In the genomic region with DNA sequence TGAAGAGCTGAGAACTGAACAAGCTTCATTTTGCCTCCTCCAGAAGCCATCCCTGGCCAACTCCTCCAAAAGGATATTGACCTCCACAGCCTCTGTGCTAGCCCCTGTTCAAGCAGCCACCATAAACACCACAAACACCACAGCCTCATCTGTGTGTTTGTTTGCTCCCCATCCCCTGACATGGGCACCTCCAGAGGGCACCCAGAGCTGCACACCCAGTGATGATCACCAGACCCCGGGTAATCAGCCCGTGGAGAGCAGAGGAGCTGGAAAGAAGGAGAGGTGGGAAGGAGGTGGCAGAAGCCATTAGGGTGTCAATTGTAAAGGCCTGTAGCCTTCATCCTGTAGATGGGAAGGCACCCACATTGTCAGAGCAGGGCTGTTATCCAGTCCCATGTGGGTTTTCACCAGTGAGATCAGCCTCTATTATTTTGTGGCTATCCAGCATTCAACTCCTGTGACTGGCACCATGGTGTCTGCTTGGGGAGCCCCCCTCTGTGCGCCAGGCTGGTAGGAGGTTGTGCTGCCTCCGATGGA, we compare ENCODE assay signal across 19 cellular contexts. TPM values are rescaled to one million over a fixed set of nuclear protein-coding genes. Genes with fewer than 3 reads are reported as not detected.
DNase-seq lines count a peak whose midpoint lies in the region; ATAC-seq and TF ChIP-seq lines count a peak whose summit lies in the region.
"Had no signal": no experiment of that assay in that cellular context is flagged by ENCODE, and none has a peak within 500 bp of the region (broad histone marks: within the 10 kb centered on the region; RNA-seq: fewer than 3 reads in every experiment).

No MANE protein-coding gene starts in this region.

- POLR2A ChIA-PET in activated naive CD8-positive, alpha-beta T cell treated with anti-CD3 and anti-CD28 coated beads, Interleukin-2, amount 10 ng/mL, durations not matched to agents 7 days and 5 days (lab: Charles Lee): no interaction called here
- POLR2A ChIA-PET in activated CD8-positive, alpha-beta T cell treated with anti-CD3 and anti-CD28 coated beads, Interleukin-2, amount 10 ng/mL, durations not matched to agents 7 days and 5 days (lab: Charles Lee): no interaction called here

- ATAC-seq in activated naive CD8-positive, alpha-beta T cell treated with anti-CD3 and anti-CD28 coated beads, Interleukin-2, amount 10 ng/mL, durations not matched to agents 7 days and 5 days (ENCODE audit: low read depth): no peak
- no peak for ATAC-seq in activated CD8-positive, alpha-beta T cell treated with anti-CD3 and anti-CD28 coated beads, Interleukin-2, amount 10 ng/mL, durations not matched to agents 7 days and 5 days
- no peak for ATAC-seq in HG02852 (IDR thresholded peaks at IDR 0.05; ENCODE audit: unreplicated experiment)

- no peaks in the 10 kb centered on the region for H3K36me3 Mint-ChIP-seq in activated naive CD8-positive, alpha-beta T cell treated with anti-CD3 and anti-CD28 coated beads, Interleukin-2, amount 10 ng/mL, durations not matched to agents 7 days and 5 days
- H3K36me3 Mint-ChIP-seq in activated naive CD8-positive, alpha-beta T cell treated with anti-CD3 and anti-CD28 coated beads for 36 hours: no peaks in the 10 kb centered on the region
- H3K36me3 Mint-ChIP-seq in type B pancreatic cell (no peaks in the 10 kb centered on the region), endothelial cell (ENCODE audit: low read depth, unreplicated experiment) (peaks cover 1% of the 10 kb centered on the region)
- peaks cover 8% of the 10 kb centered on the region for H3K36me3 Mint-ChIP-seq in activated CD8-positive, alpha-beta T cell treated with anti-CD3 and anti-CD28 coated beads, Interleukin-2, amount 10 ng/mL, durations not matched to agents 7 days and 5 days (ENCODE audit: low read depth)

- DNase-seq in activated naive CD8-positive, alpha-beta T cell treated with anti-CD3 and anti-CD28 coated beads, Interleukin-2, amount 10 ng/mL, durations not matched to agents 7 days and 5 days: peak; percentile 9
- DNase-seq in activated naive CD8-positive, alpha-beta T cell treated with anti-CD3 and anti-CD28 coated beads for 36 hours: no peak
- DNase-seq in caudate nucleus (lab: John Stamatoyannopoulos, UW) (no peak), mesenteric fat pad (ENCODE audit: low spot score) (peak; percentile 26), type B pancreatic cell (ENCODE audit: extremely low spot score, unreplicated experiment) (peak; percentile 47), endothelial cell (ENCODE audit: low spot score) (no peak)
- DNase-seq in activated CD8-positive, alpha-beta T cell treated with anti-CD3 and anti-CD28 coated beads, Interleukin-2, amount 10 ng/mL, durations not matched to agents 7 days and 5 days: no peak
- DNase-seq: GDM1, Karpas-422, MV-4-11, NCI-H1105 treated with DMSO at 0.1 percent for 48 hours, NCI-H2029 treated with DMSO at 0.1 percent for 48 hours, NCI-H2171, NCI-H524 treated with DMSO at 0.1 percent for 48 hours, NCI-H82, Peyer's patch had no signal

- TF ChIP-seq CTCF in type B pancreatic cell (conservative IDR thresholded peaks at IDR 0.05) (no peak), endothelial cell (IDR thresholded peaks at IDR 0.05; ENCODE audit: unreplicated experiment) (no peak)

- H3K9me3 Mint-ChIP-seq in activated naive CD8-positive, alpha-beta T cell treated with anti-CD3 and anti-CD28 coated beads, Interleukin-2, amount 10 ng/mL, durations not matched to agents 7 days and 5 days: no peaks in the 10 kb centered on the region
- no peaks in the 10 kb centered on the region for H3K9me3 Mint-ChIP-seq in activated naive CD8-positive, alpha-beta T cell treated with anti-CD3 and anti-CD28 coated beads for 36 hours
- no peaks in the 10 kb centered on the region for H3K9me3 Mint-ChIP-seq in type B pancreatic cell
- H3K9me3 Mint-ChIP-seq in endothelial cell (ENCODE audit: unreplicated experiment): no peaks in the 10 kb centered on the region
- H3K9me3 Mint-ChIP-seq in activated CD8-positive, alpha-beta T cell treated with anti-CD3 and anti-CD28 coated beads, Interleukin-2, amount 10 ng/mL, durations not matched to agents 7 days and 5 days (ENCODE audit: insufficient read depth): peaks cover 3% of the 10 kb centered on the region

- H3K4me3 Mint-ChIP-seq in activated naive CD8-positive, alpha-beta T cell treated with anti-CD3 and anti-CD28 coated beads, Interleukin-2, amount 10 ng/mL, durations not matched to agents 7 days and 5 days: no peak overlapping the region
- no peak overlapping the region for H3K4me3 Mint-ChIP-seq in activated naive CD8-positive, alpha-beta T cell treated with anti-CD3 and anti-CD28 coated beads for 36 hours
- H3K4me3 Mint-ChIP-seq in type B pancreatic cell: no peak overlapping the region
- no peak overlapping the region for H3K4me3 Mint-ChIP-seq in endothelial cell (ENCODE audit: unreplicated experiment)
- no peak overlapping the region for H3K4me3 Mint-ChIP-seq in activated CD8-positive, alpha-beta T cell treated with anti-CD3 and anti-CD28 coated beads, Interleukin-2, amount 10 ng/mL, durations not matched to agents 7 days and 5 days

- peaks cover 12% of the 10 kb centered on the region for H3K4me1 Mint-ChIP-seq in activated naive CD8-positive, alpha-beta T cell treated with anti-CD3 and anti-CD28 coated beads, Interleukin-2, amount 10 ng/mL, durations not matched to agents 7 days and 5 days
- peaks cover 13% of the 10 kb centered on the region for H3K4me1 Mint-ChIP-seq in activated naive CD8-positive, alpha-beta T cell treated with anti-CD3 and anti-CD28 coated beads for 36 hours
- H3K4me1 Mint-ChIP-seq in type B pancreatic cell (ENCODE audit: unreplicated experiment): no peaks in the 10 kb centered on the region
- H3K4me1 Mint-ChIP-seq in endothelial cell (ENCODE audit: unreplicated experiment): no peaks in the 10 kb centered on the region
- peaks cover 22% of the 10 kb centered on the region for H3K4me1 Mint-ChIP-seq in activated CD8-positive, alpha-beta T cell treated with anti-CD3 and anti-CD28 coated beads, Interleukin-2, amount 10 ng/mL, durations not matched to agents 7 days and 5 days (ENCODE audit: low read depth)

- no peak overlapping the region for H3K27ac Mint-ChIP-seq in activated naive CD8-positive, alpha-beta T cell treated with anti-CD3 and anti-CD28 coated beads, Interleukin-2, amount 10 ng/mL, durations not matched to agents 7 days and 5 days
- no peak overlapping the region for H3K27ac Mint-ChIP-seq in activated naive CD8-positive, alpha-beta T cell treated with anti-CD3 and anti-CD28 coated beads for 36 hours
- H3K27ac Mint-ChIP-seq in type B pancreatic cell: no peak overlapping the region
- H3K27ac Mint-ChIP-seq in endothelial cell (ENCODE audit: unreplicated experiment): no peak overlapping the region
- H3K27ac Mint-ChIP-seq in activated CD8-positive, alpha-beta T cell treated with anti-CD3 and anti-CD28 coated beads, Interleukin-2, amount 10 ng/mL, durations not matched to agents 7 days and 5 days: no peak overlapping the region

- H3K27me3 Mint-ChIP-seq in activated naive CD8-positive, alpha-beta T cell treated with anti-CD3 and anti-CD28 coated beads, Interleukin-2, amount 10 ng/mL, durations not matched to agents 7 days and 5 days: peaks cover 19% of the 10 kb centered on the region
- H3K27me3 Mint-ChIP-seq in activated naive CD8-positive, alpha-beta T cell treated with anti-CD3 and anti-CD28 coated beads for 36 hours: peaks cover 2% of the 10 kb centered on the region
- H3K27me3 Mint-ChIP-seq in type B pancreatic cell (peaks cover 67% of the 10 kb centered on the region), endothelial cell (ENCODE audit: unreplicated experiment) (peaks cover 17% of the 10 kb centered on the region)
- peaks cover 31% of the 10 kb centered on the region for H3K27me3 Mint-ChIP-seq in activated CD8-positive, alpha-beta T cell treated with anti-CD3 and anti-CD28 coated beads, Interleukin-2, amount 10 ng/mL, durations not matched to agents 7 days and 5 days (ENCODE audit: low read depth)

- H3K27ac ChIP-seq in caudate nucleus (ENCODE audit: low read depth, low read length): peak overlapping the region; percentile 71
- H3K27ac ChIP-seq: C4-2B, Peyer's patch had no signal

- CTCF ChIA-PET in activated CD8-positive, alpha-beta T cell treated with anti-CD3 and anti-CD28 coated beads, Interleukin-2, amount 10 ng/mL, durations not matched to agents 7 days and 5 days (lab: Charles Lee): interaction anchor here (1.3 to 16.8 kb wide), 4 partner anchors 9 to 390 kb away, joined by 4 to 387 read pairs (median 12); no protein-coding TSS in a partner anchor

RNA-seq across cellular contexts. Expression of a gene that starts 6.8 kb away (rescaled TPM):
- 1 to 10 TPM; 1.5 TPM for total RNA-seq in activated naive CD8-positive, alpha-beta T cell treated with anti-CD3 and anti-CD28 coated beads, Interleukin-2, amount 10 ng/mL, durations not matched to agents 7 days and 5 days
- under 1 TPM in 1 of 2 experiments, not detected in 1; 0.20 TPM for total RNA-seq in activated naive CD8-positive, alpha-beta T cell treated with anti-CD3 and anti-CD28 coated beads for 36 hours
- total RNA-seq in mesenteric fat pad (not detected), type B pancreatic cell (ENCODE audit: low replicate concordance) (3.4 and 15.1 TPM in 2 replicates), endothelial cell (ENCODE audit: unreplicated experiment) (not detected)
- not detected for total RNA-seq in activated CD8-positive, alpha-beta T cell treated with anti-CD3 and anti-CD28 coated beads, Interleukin-2, amount 10 ng/mL, durations not matched to agents 7 days and 5 days
- total RNA-seq: H1, Peyer's patch had no signal

Comparison
In these comparisons a context has a peak if more than half of its experiments do, and no peak if none do; other contexts are left out.
1. DNase-seq: peak in activated naive CD8-positive, alpha-beta T cell treated with anti-CD3 and anti-CD28 coated beads, Interleukin-2, amount 10 ng/mL, durations not matched to agents 7 days and 5 days (single experiment), mesenteric fat pad (single experiment) and type B pancreatic cell (single experiment); none in activated naive CD8-positive, alpha-beta T cell treated with anti-CD3 and anti-CD28 coated beads for 36 hours (single experiment), caudate nucleus (0 of 61), endothelial cell (single experiment) and activated CD8-positive, alpha-beta T cell treated with anti-CD3 and anti-CD28 coated beads, Interleukin-2, amount 10 ng/mL, durations not matched to agents 7 days and 5 days (single experiment).